Comparison of ENCODE assay signal across 8 cellular contexts in the genomic region with DNA sequence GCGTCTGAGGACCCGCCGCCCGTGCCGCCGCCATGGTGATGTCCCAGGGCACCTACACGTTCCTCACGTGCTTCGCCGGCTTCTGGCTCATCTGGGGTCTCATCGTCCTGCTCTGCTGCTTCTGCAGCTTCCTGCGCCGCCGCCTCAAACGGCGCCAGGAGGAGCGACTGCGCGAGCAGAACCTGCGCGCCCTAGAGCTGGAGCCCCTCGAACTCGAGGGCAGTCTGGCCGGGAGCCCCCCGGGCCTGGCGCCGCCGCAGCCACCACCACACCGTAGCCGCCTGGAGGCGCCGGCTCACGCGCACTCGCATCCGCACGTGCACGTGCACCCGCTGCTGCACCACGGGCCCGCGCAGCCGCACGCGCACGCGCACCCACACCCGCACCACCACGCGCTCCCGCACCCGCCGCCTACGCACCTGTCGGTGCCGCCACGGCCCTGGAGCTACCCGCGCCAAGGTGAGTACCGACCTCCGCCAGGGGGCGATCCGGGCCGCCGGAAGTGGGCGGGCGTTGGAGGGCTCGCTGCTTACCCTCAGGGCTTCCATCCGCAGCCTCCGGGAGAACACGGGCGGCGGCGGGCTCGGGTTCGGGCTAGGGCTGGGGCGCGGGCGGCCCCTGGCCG. TPM values are rescaled to one million over a fixed set of nuclear protein-coding genes. Genes with fewer than 3 reads are reported as not detected.
DNase-seq lines count a peak whose midpoint lies in the region; ATAC-seq and TF ChIP-seq lines count a peak whose summit lies in the region.

No MANE protein-coding gene starts in this region.

- H3K9me3 ChIP-seq in SJCRH30 (replicated peaks) (no peaks in the 10 kb centered on the region), upper lobe of right lung (no peaks in the 10 kb centered on the region)

- intact Hi-C loops in Right ventricle myocardium inferior (cut with DNase I), result loop anchor here (2.0 kb wide), 1 partner anchor 28 kb away; the partner anchor contains the start of gene GRK6
- intact Hi-C loops in posterior cingulate gyrus (cut with DNase I), result loop anchor here (2.0 to 10.0 kb wide), 2 partner anchors 28 to 140 kb away; partner anchors contain the start of genes GRK6 and MXD3
- intact Hi-C loops in upper lobe of right lung (cut with DNase I), result loop anchor here (10.0 kb wide), 1 partner anchor 50 kb away; the partner anchor contains the start of genes F12 and PFN3

- peak; percentile 48 for ATAC-seq in GM21737 (IDR thresholded peaks at IDR 0.05; ENCODE audit: unreplicated experiment)
- ATAC-seq in Right ventricle myocardium inferior, result peak; percentile 52
- peak; percentile 68 for ATAC-seq in upper lobe of right lung

- H3K27me3 ChIP-seq in SJCRH30 (no peaks in the 10 kb centered on the region), upper lobe of right lung (peaks cover 4% of the 10 kb centered on the region)

- peak; percentile 64 for TF ChIP-seq CTCF in upper lobe of right lung (IDR thresholded peaks at IDR 0.05)

- peaks cover 48% of the 10 kb centered on the region for H3K36me3 ChIP-seq in SJCRH30
- H3K36me3 ChIP-seq in upper lobe of right lung, result no peaks in the 10 kb centered on the region

- peak; percentile 79 for DNase-seq in ELR (ENCODE audit: low read depth)
- peak; percentile 50 for DNase-seq in LHCN-M2 (ENCODE audit: low read depth)
- DNase-seq in SJCRH30, result no peak
- DNase-seq in activated naive CD4-positive, alpha-beta T cell treated with Interleukin-2 at 50 U/mL for 16 hours, result peak; percentile 92
- DNase-seq in Right ventricle myocardium inferior (ENCODE audit: missing footprints), result peak; percentile 89
- DNase-seq in posterior cingulate gyrus, result peak; percentile 49 to 96 (median 72)
- peak; percentile 93 for DNase-seq in upper lobe of right lung

- H3K27ac ChIP-seq in SJCRH30 (no peak overlapping the region), upper lobe of right lung (peak overlapping the region; percentile 14)

- peak overlapping the region; percentile 21 for H3K4me3 ChIP-seq in SJCRH30
- peak overlapping the region; percentile 57 for H3K4me3 ChIP-seq in upper lobe of right lung

- H3K4me1 ChIP-seq in SJCRH30 (no peaks in the 10 kb centered on the region), upper lobe of right lung (peaks cover 24% of the 10 kb centered on the region)

RNA-seq across cellular contexts. Expression of gene PRR7, which starts 8.5 kb away (rescaled TPM):
- total RNA-seq in LHCN-M2 (2014; rRNA removed), result 48.0 and 55.4 TPM in 2 replicates
- polyA plus RNA-seq in LHCN-M2 (2012), result 15.5 TPM
- 6.4 TPM in 2 replicates for total RNA-seq in SJCRH30 (2014; rRNA removed; shearing (Covaris generic))
- 1.4 TPM for total RNA-seq in Right ventricle myocardium inferior
- 2.1 TPM for total RNA-seq in upper lobe of right lung

RNA-seq across cellular contexts. Expression of gene DBN1, which starts 18.3 kb away (rescaled TPM):
- total RNA-seq in LHCN-M2 (2014; rRNA removed) (210 and 233 TPM in 2 replicates), Right ventricle myocardium inferior (32.2 TPM), upper lobe of right lung (34.6 TPM)
- polyA plus RNA-seq in LHCN-M2 (2012), result 245 TPM
- total RNA-seq in SJCRH30 (2014; rRNA removed; shearing (Covaris generic)), result 239 and 265 TPM in 2 replicates

RNA-seq across cellular contexts. Expression of gene GRK6, which starts 28.7 kb away (rescaled TPM):
- total RNA-seq in LHCN-M2 (2014; rRNA removed) (23.8 TPM in 2 replicates), Right ventricle myocardium inferior (18.1 TPM), upper lobe of right lung (43.9 TPM)
- polyA plus RNA-seq in LHCN-M2 (2012), result 22.7 TPM
- total RNA-seq in SJCRH30 (2014; rRNA removed; shearing (Covaris generic)), result 45.1 and 48.4 TPM in 2 replicates

RNA-seq across cellular contexts. Expression of gene PDLIM7, which starts 42.3 kb away (rescaled TPM):
- total RNA-seq in LHCN-M2 (2014; rRNA removed) (252 and 281 TPM in 2 replicates), Right ventricle myocardium inferior (43.1 TPM), upper lobe of right lung (59.1 TPM)
- polyA plus RNA-seq in LHCN-M2 (2012), result 380 TPM
- 58.4 and 68.5 TPM in 2 replicates for total RNA-seq in SJCRH30 (2014; rRNA removed; shearing (Covaris generic))

RNA-seq across cellular contexts. Expression of gene F12, which starts 45.8 kb away (rescaled TPM):
- 3.1 and 3.6 TPM in 2 replicates for total RNA-seq in LHCN-M2 (2014; rRNA removed)
- 1.6 TPM for polyA plus RNA-seq in LHCN-M2 (2012)
- 5.9 and 6.5 TPM in 2 replicates for total RNA-seq in SJCRH30 (2014; rRNA removed; shearing (Covaris generic))
- total RNA-seq in Right ventricle myocardium inferior, result not detected
- total RNA-seq in upper lobe of right lung, result 0.69 TPM

Comparison
In these comparisons a context has a peak if more than half of its experiments do, and no peak if none do; other contexts are left out.
1. DNase-seq: peak in ELR (single experiment), LHCN-M2 (single experiment), activated naive CD4-positive, alpha-beta T cell treated with Interleukin-2 at 50 U/mL for 16 hours (single experiment), Right ventricle myocardium inferior (single experiment), posterior cingulate gyrus (10 of 10) and upper lobe of right lung (single experiment); none in SJCRH30 (0 of 2).
2. Peak in every context shown above with its lines, with median percentiles within 50 percentile points of each other: ATAC-seq.